Comparison of ENCODE assay signal across 9 cellular contexts in genomic region chr11:61586792-61587430, GRCh38. TPM values are rescaled to one million over a fixed set of nuclear protein-coding genes. Genes with fewer than 3 reads are reported as not detected.
A peak's percentile ranks its signal among the peaks of the same experiment; 100 is the strongest.
DNase-seq lines count a peak whose midpoint lies in the region; ATAC-seq and TF ChIP-seq lines count a peak whose summit lies in the region.
"Had no signal": no experiment of that assay in that cellular context is flagged by ENCODE, and none has a peak within 500 bp of the region (broad histone marks: within the 10 kb centered on the region; RNA-seq: fewer than 3 reads in every experiment).

No MANE protein-coding gene starts in this region.

- H3K9me3 ChIP-seq in fibroblast of lung (ENCODE audit: control insufficient read depth, insufficient read depth, low read depth, low read length) = no peaks in the 10 kb centered on the region
- no peaks in the 10 kb centered on the region for H3K9me3 ChIP-seq in stomach smooth muscle (ENCODE audit: control insufficient read depth in 2 of 2, low read length in 2 of 2)
- H3K9me3 ChIP-seq in SJCRH30 (replicated peaks) = no peaks in the 10 kb centered on the region

- H3K9ac ChIP-seq in fibroblast of lung (ENCODE audit: insufficient read depth, low read length) (no peak overlapping the region), stomach smooth muscle (ENCODE audit: low read length in 2 of 2) (no peak overlapping the region)

- peaks cover 6% of the 10 kb centered on the region for H3K4me1 ChIP-seq in fibroblast of lung (ENCODE audit: control insufficient read depth, extremely low read depth, insufficient read depth, low read length)
- peaks cover 14% of the 10 kb centered on the region for H3K4me1 ChIP-seq in stomach smooth muscle (ENCODE audit: control insufficient read depth, insufficient read depth, low read length)
- H3K4me1 ChIP-seq in SJCRH30 = no peaks in the 10 kb centered on the region

- H3K79me2 ChIP-seq in fibroblast of lung (ENCODE audit: control insufficient read depth, insufficient read depth, low read length) = no peaks in the 10 kb centered on the region

- no peaks in the 10 kb centered on the region for H4K20me1 ChIP-seq in fibroblast of lung (ENCODE audit: control insufficient read depth, extremely low read depth, insufficient read depth, low read length)

- H3K4me3 ChIP-seq in fibroblast of lung (replicated peaks in 1 of 4; ENCODE audit: control extremely low read depth in 1 of 4, insufficient read depth in 1 of 4, low read depth in 3 of 4, low read length in 4 of 4) (peak overlapping the region in 1 of 4 experiments; percentile 55), stomach smooth muscle (ENCODE audit: low read length in 2 of 2) (peak overlapping the region; percentile 40 to 70), SJCRH30 (no peak overlapping the region)

- peak overlapping the region; percentile 58 for H3K4me2 ChIP-seq in fibroblast of lung (ENCODE audit: extremely low read depth, insufficient read depth, low read length)

- H3K27ac ChIP-seq in fibroblast of lung (ENCODE audit: insufficient read depth, low read length) = no peak overlapping the region
- H3K27ac ChIP-seq in stomach smooth muscle (ENCODE audit: low read length) = no peak overlapping the region
- H3K27ac ChIP-seq in SJCRH30 = no peak overlapping the region

- peak overlapping the region; percentile 34 for H2AFZ ChIP-seq in fibroblast of lung (ENCODE audit: low read length)

- DNase-seq in ELF-1 (ENCODE audit: low read depth, low spot score) (peak; percentile 88), NCI-H510A (lab: John Stamatoyannopoulos, UW) (peak; percentile 89), fibroblast of lung (ENCODE audit: low read depth in 2 of 2) (no peak), SHP77 treated with DMSO at 0.1 percent for 48 hours (lab: John Stamatoyannopoulos, UW) (no peak), SJCRH30 (no peak)
- DNase-seq: GF-D8 had no signal

- no peak for TF ChIP-seq CTCF in fibroblast of lung (conservative IDR thresholded peaks at IDR 0.05 in 1 of 2, IDR thresholded peaks at IDR 0.05 in 1 of 2; ENCODE audit: low read depth in 1 of 2, low read length in 2 of 2)

- ATAC-seq in GM21367 (IDR thresholded peaks at IDR 0.05; ENCODE audit: unreplicated experiment) = no peak

- H3K36me3 ChIP-seq in fibroblast of lung (ENCODE audit: control insufficient read depth, insufficient read depth, low read length) (no peaks in the 10 kb centered on the region), stomach smooth muscle (ENCODE audit: control insufficient read depth in 2 of 2, insufficient read depth in 2 of 2, low read length in 2 of 2) (no peaks in the 10 kb centered on the region), SJCRH30 (no peaks in the 10 kb centered on the region)

- peaks cover 9% of the 10 kb centered on the region for H3K27me3 ChIP-seq in fibroblast of lung (ENCODE audit: control insufficient read depth, insufficient read depth, low read length)
- H3K27me3 ChIP-seq in stomach smooth muscle (ENCODE audit: control insufficient read depth in 1 of 2, insufficient read depth in 2 of 2, low read length in 2 of 2) = peaks cover 6 to 8% of the 10 kb centered on the region in 2 donors
- peaks cover 13% of the 10 kb centered on the region for H3K27me3 ChIP-seq in SJCRH30

RNA-seq across cellular contexts. Expression of gene SYT7, which starts 6.0 kb away (rescaled TPM):
- total RNA-seq in fibroblast of lung = 9.2 and 25.9 TPM in 2 replicates
- 2.5 and 7.1 TPM in 2 replicates for polyA plus RNA-seq in fibroblast of lung
- polyA plus RNA-seq in fibroblast of lung (2012) = 3.5 and 8.8 TPM in 2 replicates
- 6.0 and 22.8 TPM in 2 replicates for polyA minus RNA-seq in fibroblast of lung (ENCODE audit: low replicate concordance)
- total RNA-seq in SJCRH30 (2014; rRNA removed; shearing (Covaris generic)) = 1.1 and 1.3 TPM in 2 replicates
- total RNA-seq: T-helper 2 cell treated with Interferon-gamma antibody and Interleukin-4, amounts not matched to agents 100 ng/mL and 5 ng/mL, for 36 hours had no signal

Comparison
In these comparisons a context has a peak if more than half of its experiments do, and no peak if none do; other contexts are left out.
1. DNase-seq: peak in ELF-1 (single experiment) and NCI-H510A (single experiment); none in fibroblast of lung (0 of 2), SHP77 treated with DMSO at 0.1 percent for 48 hours (single experiment) and SJCRH30 (0 of 2).